Comparison of ENCODE assay signal across 27 cellular contexts in genomic region chr7:87013841-87014191, GRCh38.
"Had no signal": no experiment of that assay in that cellular context is flagged by ENCODE, and none has a peak within 500 bp of the region (broad histone marks: within the 10 kb centered on the region; RNA-seq: fewer than 3 reads in every experiment).

No MANE protein-coding gene starts in this region.

- H3K4me3 ChIP-seq: PC-9, SK-N-MC had no signal

- H3K27me3 Mint-ChIP-seq: activated CD4-positive, alpha-beta memory T cell treated with anti-CD3 and anti-CD28 coated beads, Interleukin-2, amount 10 ng/mL, durations not matched to agents 7 days and 5 days; activated T-helper 17 cell treated with anti-CD3 and anti-CD28 coated beads, Interleukin-2, amount 50 U/mL, for 72 hours; brain had no signal

- H3K36me3 Mint-ChIP-seq: activated naive CD8-positive, alpha-beta T cell; T-cell had no signal

- H3K4me2 ChIP-seq: KMS-11, PC-9 had no signal

- H3K9me3 Mint-ChIP-seq: activated CD4-positive, alpha-beta memory T cell treated with anti-CD3 and anti-CD28 coated beads, Interleukin-2, amount 10 ng/mL, durations not matched to agents 7 days and 5 days; activated CD4-positive, alpha-beta T cell treated with anti-CD3 and anti-CD28 coated beads, Interleukin-2, amount 10 ng/mL, durations not matched to agents 7 days and 5 days; activated naive CD4-positive, alpha-beta T cell treated with anti-CD3 and anti-CD28 coated beads for 36 hours; activated T-helper 17 cell treated with anti-CD3 and anti-CD28 coated beads, Interleukin-2, amount 50 U/mL, for 72 hours; brain; central memory CD8-positive, alpha-beta T cell; T-cell had no signal

- DNase-seq: activated CD4-positive, alpha-beta memory T cell treated with anti-CD3 and anti-CD28 coated beads, Interleukin-2, amount 10 ng/mL, durations not matched to agents 7 days and 5 days; activated CD4-positive, alpha-beta T cell treated with anti-CD3 and anti-CD28 coated beads, Interleukin-2, amount 10 ng/mL, durations not matched to agents 7 days and 5 days; activated CD4-positive, CD25-positive, alpha-beta regulatory T cell; activated gamma-delta T cell; activated naive CD4-positive, alpha-beta T cell treated with anti-CD3 and anti-CD28 coated beads for 36 hours; activated T-cell treated with anti-CD3 and anti-CD28 coated beads for 4 hours; activated T-cell treated with anti-CD3 and anti-CD28 coated beads, Interleukin-2, amount 50 U/mL, for 48 hours; amygdala; NCI-H1092; NCI-H1694 treated with DMSO at 0.1 percent for 48 hours; NCI-H2081 treated with DMSO at 0.1 percent for 48 hours; NCI-H345; NCI-H510A treated with DMSO at 0.1 percent for 48 hours; NCI-H774; NK-92 treated with Interleukin-12 subunit alpha and Interleukin-12 subunit beta, amount 100 ng/mL, for 24 hours; PC-9; SHP77 treated with DMSO at 0.1 percent for 48 hours; T-cell; T-helper 2 cell; T1000 had no signal

- H3K4me1 Mint-ChIP-seq: activated CD4-positive, alpha-beta memory T cell treated with anti-CD3 and anti-CD28 coated beads, Interleukin-2, amount 10 ng/mL, durations not matched to agents 7 days and 5 days; activated CD4-positive, alpha-beta T cell treated with anti-CD3 and anti-CD28 coated beads, Interleukin-2, amount 10 ng/mL, durations not matched to agents 7 days and 5 days; activated T-helper 17 cell treated with anti-CD3 and anti-CD28 coated beads, Interleukin-2, amount 50 U/mL, for 72 hours; central memory CD8-positive, alpha-beta T cell had no signal

- ATAC-seq: activated T-helper 17 cell treated with anti-CD3 and anti-CD28 coated beads, Interleukin-2, amount 50 U/mL, for 72 hours; T-cell had no signal

- H3K4me3 Mint-ChIP-seq: activated CD4-positive, alpha-beta memory T cell treated with anti-CD3 and anti-CD28 coated beads, Interleukin-2, amount 10 ng/mL, durations not matched to agents 7 days and 5 days; activated CD4-positive, alpha-beta T cell treated with anti-CD3 and anti-CD28 coated beads, Interleukin-2, amount 10 ng/mL, durations not matched to agents 7 days and 5 days; activated naive CD4-positive, alpha-beta T cell treated with anti-CD3 and anti-CD28 coated beads for 36 hours; activated naive CD8-positive, alpha-beta T cell; activated T-helper 17 cell treated with anti-CD3 and anti-CD28 coated beads, Interleukin-2, amount 50 U/mL, for 72 hours; brain; central memory CD8-positive, alpha-beta T cell; T-cell had no signal

- H3K27ac Mint-ChIP-seq: activated CD4-positive, alpha-beta memory T cell treated with anti-CD3 and anti-CD28 coated beads, Interleukin-2, amount 10 ng/mL, durations not matched to agents 7 days and 5 days; activated CD4-positive, alpha-beta T cell treated with anti-CD3 and anti-CD28 coated beads, Interleukin-2, amount 10 ng/mL, durations not matched to agents 7 days and 5 days; activated naive CD4-positive, alpha-beta T cell treated with anti-CD3 and anti-CD28 coated beads for 36 hours; activated naive CD8-positive, alpha-beta T cell; activated T-helper 17 cell treated with anti-CD3 and anti-CD28 coated beads, Interleukin-2, amount 50 U/mL, for 72 hours had no signal

- H3K27ac ChIP-seq: KMS-11, PC-9, SK-N-MC, VCaP had no signal

- H2AFZ ChIP-seq: PC-9 had no signal
